36 cellular contexts compared by ENCODE assay signal in the genomic region with DNA sequence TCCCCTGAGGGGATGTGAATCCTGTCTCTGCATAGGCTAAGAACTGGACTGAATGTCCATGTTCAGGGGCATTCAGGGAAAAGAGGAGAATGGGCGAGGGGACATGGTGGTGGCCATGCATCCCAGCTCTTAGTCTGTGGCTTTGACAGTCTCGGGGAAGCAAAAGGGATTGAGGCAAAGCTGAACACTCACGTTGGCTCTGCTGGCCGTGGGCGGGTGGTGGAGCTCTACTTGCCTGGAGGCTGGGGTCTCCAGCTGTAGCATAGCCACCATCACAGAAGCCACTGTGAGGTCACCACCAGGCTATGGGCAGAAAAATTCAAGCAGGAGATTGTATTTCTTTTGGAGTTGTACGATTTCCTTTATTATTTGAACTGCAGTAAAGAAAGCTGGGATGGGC. TPM values are rescaled to one million over a fixed set of nuclear protein-coding genes. Genes with fewer than 3 reads are reported as not detected.
"Had no signal": no experiment of that assay in that cellular context is flagged by ENCODE, and none has a peak within 500 bp of the region (broad histone marks: within the 10 kb centered on the region; RNA-seq: fewer than 3 reads in every experiment).

No MANE protein-coding gene starts in this region.

- ATAC-seq: esophagus mucosa; foreskin keratinocyte; gastroesophageal sphincter; heart left ventricle; left cardiac atrium; left lung; mucosa of descending colon; natural killer cell treated with Interleukin-12 subunit alpha and Interleukin-12 subunit beta and Interleukin-15 and Interleukin-18, amount 100 ng/mL, for 72 hours; stimulated activated memory B cell treated with anti-CD40 and anti-IgM and Interleukin-4, amounts not matched to agents 10 μg/mL and 1 μg/mL and 100 μg/mL, for 72 hours; stimulated activated naive CD8-positive, alpha-beta T cell treated with anti-CD3 and anti-CD28 coated beads, Interleukin-15, Interleukin-2, amounts not matched to agents 100 U/mL and 50 U/mL, for 24 hours; upper lobe of right lung had no signal

- H3K36me3 ChIP-seq: gastroesophageal sphincter, heart left ventricle, left lung, neutrophil, sigmoid colon, suprapubic skin, transverse colon, upper lobe of right lung, uterus had no signal

- H3K4me1 ChIP-seq: foreskin keratinocyte, gastroesophageal sphincter, left lung, sigmoid colon, suprapubic skin, transverse colon, upper lobe of right lung, uterus had no signal

- H3K36me3 Mint-ChIP-seq: mesothelial cell of epicardium; naive B cell; natural killer cell treated with Interleukin-12 subunit alpha and Interleukin-12 subunit beta and Interleukin-15 and Interleukin-18, amount 100 ng/mL, for 72 hours; stimulated activated memory B cell treated with anti-CD40 and anti-IgM and Interleukin-4, amounts not matched to agents 10 μg/mL and 1 μg/mL and 100 μg/mL, for 72 hours had no signal

- H3K4me3 Mint-ChIP-seq: dendritic cell treated with granulocyte-macrophage colony-stimulating factor and Interleukin-4, amounts not matched to agents 40 ng/mL and 50 ng/mL, for 4 days; endodermal cell; mesothelial cell of epicardium; naive B cell; natural killer cell treated with Interleukin-12 subunit alpha and Interleukin-12 subunit beta and Interleukin-15 and Interleukin-18, amount 100 ng/mL, for 72 hours; neural crest cell; stimulated activated memory B cell treated with anti-CD40 and anti-IgM and Interleukin-4, amounts not matched to agents 10 μg/mL and 1 μg/mL and 100 μg/mL, for 72 hours had no signal

- H3K27ac ChIP-seq: epithelial cell of prostate, foreskin keratinocyte, gastroesophageal sphincter, heart left ventricle, hepatocyte, left lung, neutrophil, parathyroid adenoma, sigmoid colon, suprapubic skin, transverse colon, upper lobe of right lung, uterus had no signal

- H3K27me3 ChIP-seq: foreskin keratinocyte, sigmoid colon, transverse colon, upper lobe of right lung, uterus had no signal

- H3K27ac Mint-ChIP-seq: dendritic cell treated with granulocyte-macrophage colony-stimulating factor and Interleukin-4, amounts not matched to agents 40 ng/mL and 50 ng/mL, for 4 days; endodermal cell; mesothelial cell of epicardium; progenitor cell of endocrine pancreas; stimulated activated memory B cell treated with anti-CD40 and anti-IgM and Interleukin-4, amounts not matched to agents 10 μg/mL and 1 μg/mL and 100 μg/mL, for 72 hours had no signal

- H3K9me3 ChIP-seq: gastroesophageal sphincter, heart left ventricle, left lung, mucosa of descending colon, neutrophil, sigmoid colon, suprapubic skin, transverse colon, upper lobe of right lung, uterus had no signal

- DNase-seq: effector CD8-positive, alpha-beta T cell; endodermal cell; foreskin keratinocyte; heart left ventricle; left cardiac atrium; left lung; mesenchymal stem cell; mucosa of descending colon; naive B cell; sigmoid colon; stimulated activated CD4-positive, alpha-beta T cell treated with anti-CD3 and anti-CD28 coated beads, Interleukin-2, amount 100 ng/mL, for 24 hours; stimulated activated CD4-positive, alpha-beta T cell treated with anti-CD3 and anti-CD28 coated beads, Interleukin-4, amount 100 ng/mL, for 24 hours; stimulated activated naive CD8-positive, alpha-beta T cell treated with anti-CD3 and anti-CD28 coated beads, Interleukin-15, Interleukin-2, amounts not matched to agents 100 U/mL and 50 U/mL, for 24 hours; transverse colon; upper lobe of right lung; uterus had no signal

- H3K4me3 ChIP-seq: gastroesophageal sphincter, heart left ventricle, hepatocyte, left lung, mucosa of descending colon, sigmoid colon, suprapubic skin, transverse colon, upper lobe of right lung, uterus had no signal

- H3K9me3 Mint-ChIP-seq: dendritic cell treated with granulocyte-macrophage colony-stimulating factor and Interleukin-4, amounts not matched to agents 40 ng/mL and 50 ng/mL, for 4 days; endodermal cell; mesothelial cell of epicardium; naive B cell; natural killer cell treated with Interleukin-12 subunit alpha and Interleukin-12 subunit beta and Interleukin-15 and Interleukin-18, amount 100 ng/mL, for 72 hours; neural crest cell; stimulated activated memory B cell treated with anti-CD40 and anti-IgM and Interleukin-4, amounts not matched to agents 10 μg/mL and 1 μg/mL and 100 μg/mL, for 72 hours had no signal

- H3K27me3 Mint-ChIP-seq: naive B cell; stimulated activated memory B cell treated with anti-CD40 and anti-IgM and Interleukin-4, amounts not matched to agents 10 μg/mL and 1 μg/mL and 100 μg/mL, for 72 hours had no signal

- H3K4me1 Mint-ChIP-seq: endodermal cell; mesothelial cell of epicardium; neural crest cell; stimulated activated memory B cell treated with anti-CD40 and anti-IgM and Interleukin-4, amounts not matched to agents 10 μg/mL and 1 μg/mL and 100 μg/mL, for 72 hours had no signal

RNA-seq across cellular contexts. Expression of a gene that starts 4.1 kb away (rescaled TPM):
- total RNA-seq: endodermal cell; esophagus mucosa; fibroblast of lung; foreskin keratinocyte; gastroesophageal sphincter; heart left ventricle; hepatocyte; kidney epithelial cell; left cardiac atrium; left lung; lower leg skin; lung microvascular endothelial cell; mesothelial cell of epicardium; mucosa of descending colon; natural killer cell treated with Interleukin-12 subunit alpha and Interleukin-12 subunit beta and Interleukin-15 and Interleukin-18, amount 100 ng/mL, for 72 hours; neural crest cell; omental fat pad; progenitor cell of endocrine pancreas; sigmoid colon; skeletal muscle tissue; suprapubic skin; transverse colon; upper lobe of right lung; uterus had no signal
- polyA plus RNA-seq: fibroblast of lung, foreskin keratinocyte, heart left ventricle, hepatocyte, sigmoid colon, thymus had no signal

RNA-seq across cellular contexts. Expression of a gene that starts 18.6 kb away (rescaled TPM):
- total RNA-seq: foreskin keratinocyte, kidney epithelial cell, lung microvascular endothelial cell, neural crest cell, progenitor cell of endocrine pancreas had no signal
- polyA plus RNA-seq: fibroblast of lung, foreskin keratinocyte had no signal

RNA-seq across cellular contexts. Expression of a gene that starts 53.2 kb away (rescaled TPM):
- total RNA-seq: foreskin keratinocyte, lung microvascular endothelial cell had no signal
- polyA plus RNA-seq: foreskin keratinocyte had no signal
